ENCODE assay signal across 9 cellular contexts in the genomic region with DNA sequence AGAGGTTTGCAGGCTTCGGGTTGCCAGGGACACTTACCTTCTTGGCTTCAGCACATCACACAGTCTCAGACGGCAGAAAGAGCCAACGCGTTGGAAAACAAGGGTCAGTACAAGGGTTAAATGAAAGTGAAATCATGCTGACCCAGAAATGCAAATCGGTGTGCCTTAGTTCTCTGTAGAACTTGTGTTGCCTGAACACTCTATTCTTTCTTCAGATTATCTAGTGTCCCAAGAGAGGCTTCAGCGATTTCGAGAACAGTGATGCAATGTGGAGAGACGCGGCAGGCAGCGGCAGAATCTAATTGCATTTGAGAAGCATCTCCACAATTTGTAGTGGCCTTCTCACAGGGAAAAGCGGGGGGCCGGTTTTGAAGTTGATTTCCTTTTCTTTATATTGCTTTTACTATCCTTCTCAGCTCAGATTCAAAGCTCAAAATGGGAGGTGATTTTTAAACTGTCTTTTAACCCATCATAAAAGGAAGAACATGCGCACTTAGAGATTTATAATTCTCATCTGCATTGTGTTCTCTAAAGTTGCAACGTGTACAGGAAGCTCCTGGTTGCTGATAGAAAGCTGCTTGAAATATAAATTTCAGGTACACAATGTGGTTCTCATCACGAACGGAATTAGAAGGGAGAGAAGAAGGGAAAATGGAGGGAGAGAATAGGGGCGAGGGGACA.
DNase-seq lines count a peak whose midpoint lies in the region; ATAC-seq lines count a peak whose summit lies in the region.
"Had no signal": no experiment of that assay in that cellular context is flagged by ENCODE, and none has a peak within 500 bp of the region (broad histone marks: within the 10 kb centered on the region; RNA-seq: fewer than 3 reads in every experiment).

No MANE protein-coding gene starts in this region.

- peak overlapping the region; percentile 68 for H3K4me3 Mint-ChIP-seq in activated T-cell treated with anti-CD3 and anti-CD28 coated beads, Interleukin-2, amount 50 U/mL, for 24 hours

- H3K9ac ChIP-seq in skeletal muscle tissue (ENCODE audit: low read depth in 1 of 3, low read length in 3 of 3), result peak overlapping the region; percentile 15 to 65 (median 38)
- H3K9ac ChIP-seq: BLaER1 treated with 17β-estradiol and CSF1 and Interleukin-3, amounts not matched to agents 10 nM and 100 nM had no signal

- H3K4me1 ChIP-seq in effector memory CD4-positive, alpha-beta T cell (ENCODE audit: control insufficient read depth, insufficient read depth, low read length, poor library complexity, severe bottlenecking), result peaks cover 4% of the 10 kb centered on the region
- H3K4me1 ChIP-seq in skeletal muscle tissue (ENCODE audit: control insufficient read depth in 3 of 3, insufficient read depth in 3 of 3, low read length in 3 of 3), result peaks cover 2 to 10% (median 6%) of the 10 kb centered on the region in 3 donors

- peak overlapping the region; percentile 88 for H3K27ac Mint-ChIP-seq in activated T-cell treated with anti-CD3 and anti-CD28 coated beads, Interleukin-2, amount 50 U/mL, for 24 hours

- H3K36me3 ChIP-seq in MG63 (no peaks in the 10 kb centered on the region), skeletal muscle tissue (ENCODE audit: control insufficient read depth in 3 of 3, insufficient read depth in 3 of 3, low read length in 3 of 3) (no peaks in the 10 kb centered on the region)
- H3K36me3 ChIP-seq in effector memory CD4-positive, alpha-beta T cell (ENCODE audit: control insufficient read depth, insufficient read depth, low read length), result no peaks in the 10 kb centered on the region
- H3K36me3 ChIP-seq: BLaER1 treated with 17β-estradiol and CSF1 and Interleukin-3, amounts not matched to agents 10 nM and 100 nM had no signal

- H3K9me3 ChIP-seq in MG63 (no peaks in the 10 kb centered on the region), skeletal muscle tissue (ENCODE audit: control insufficient read depth in 3 of 3, low read length in 3 of 3) (no peaks in the 10 kb centered on the region)
- no peaks in the 10 kb centered on the region for H3K9me3 ChIP-seq in effector memory CD4-positive, alpha-beta T cell (ENCODE audit: control insufficient read depth, low read length)
- H3K9me3 ChIP-seq: BLaER1 treated with 17β-estradiol and CSF1 and Interleukin-3, amounts not matched to agents 10 nM and 100 nM had no signal

- H3K36me3 Mint-ChIP-seq in activated T-cell treated with anti-CD3 and anti-CD28 coated beads, Interleukin-2, amount 50 U/mL, for 24 hours (ENCODE audit: low read depth), result no peaks in the 10 kb centered on the region

- DNase-seq in activated T-cell treated with anti-CD3 and anti-CD28 coated beads, Interleukin-2, amount 50 U/mL, for 24 hours, result no peak
- DNase-seq in activated T-cell treated with anti-CD3 and anti-CD28 coated beads for 4 hours (no peak), MG63 (no peak), hippocampal formation (lab: John Stamatoyannopoulos, UW) (no peak), ureter (ENCODE audit: low spot score) (no peak)
- no peak for DNase-seq in effector memory CD4-positive, alpha-beta T cell

- H3K27ac ChIP-seq in effector memory CD4-positive, alpha-beta T cell (ENCODE audit: insufficient read depth, low read length, poor library complexity, severe bottlenecking), result peak overlapping the region; percentile 56
- no peak overlapping the region for H3K27ac ChIP-seq in skeletal muscle tissue (ENCODE audit: low read depth, low read length)
- H3K27ac ChIP-seq: BLaER1 treated with 17β-estradiol and CSF1 and Interleukin-3, amounts not matched to agents 10 nM and 100 nM had no signal

- H3K27me3 Mint-ChIP-seq in activated T-cell treated with anti-CD3 and anti-CD28 coated beads, Interleukin-2, amount 50 U/mL, for 24 hours, result no peaks in the 10 kb centered on the region

- ATAC-seq in GM21515 (IDR thresholded peaks at IDR 0.05; ENCODE audit: unreplicated experiment), result no peak

- H3K27me3 ChIP-seq in MG63, result no peaks in the 10 kb centered on the region
- H3K27me3 ChIP-seq in effector memory CD4-positive, alpha-beta T cell (replicated peaks; ENCODE audit: control insufficient read depth, insufficient read depth, low read length, poor library complexity, severe bottlenecking), result no peaks in the 10 kb centered on the region
- no peaks in the 10 kb centered on the region for H3K27me3 ChIP-seq in skeletal muscle tissue (ENCODE audit: control insufficient read depth in 3 of 3, insufficient read depth in 3 of 3, low read length in 3 of 3)
- H3K27me3 ChIP-seq: BLaER1 treated with 17β-estradiol and CSF1 and Interleukin-3, amounts not matched to agents 10 nM and 100 nM had no signal

- no peaks in the 10 kb centered on the region for H3K9me3 Mint-ChIP-seq in activated T-cell treated with anti-CD3 and anti-CD28 coated beads, Interleukin-2, amount 50 U/mL, for 24 hours

- H3K4me3 ChIP-seq in MG63 (peak overlapping the region; percentile 15; the same call in 1 of the 2 replicates), skeletal muscle tissue (ENCODE audit: low read length in 3 of 3) (peak overlapping the region; percentile 57 to 70 (median 68))
- peak overlapping the region; percentile 51 for H3K4me3 ChIP-seq in effector memory CD4-positive, alpha-beta T cell (ENCODE audit: insufficient read depth, low read depth, low read length, poor library complexity, severe bottlenecking)
- H3K4me3 ChIP-seq: BLaER1 treated with 17β-estradiol and CSF1 and Interleukin-3, amounts not matched to agents 10 nM and 100 nM had no signal

- peaks cover 23% of the 10 kb centered on the region for H3K4me1 Mint-ChIP-seq in activated T-cell treated with anti-CD3 and anti-CD28 coated beads, Interleukin-2, amount 50 U/mL, for 24 hours (ENCODE audit: low read depth)

Comparison
In these comparisons a context has a peak if more than half of its experiments do, and no peak if none do; other contexts are left out.
1. H3K4me3 ChIP-seq: peak in every context shown above with its lines; median percentile 68 in skeletal muscle tissue; 51 in effector memory CD4-positive, alpha-beta T cell; 15 in MG63.